In genomic region chr2:136125226-136125625, GRCh38 we compare ENCODE assay signal across 1 cellular context.
TF ChIP-seq lines count a peak whose summit lies in the region.

No MANE protein-coding gene starts in this region.

TF ChIP-seq in GM23338, 12 proteins besides CTCF, POLR2A, EP300 and RAD21 (continued from another document):
- TF ChIP-seq, protein P1, sequence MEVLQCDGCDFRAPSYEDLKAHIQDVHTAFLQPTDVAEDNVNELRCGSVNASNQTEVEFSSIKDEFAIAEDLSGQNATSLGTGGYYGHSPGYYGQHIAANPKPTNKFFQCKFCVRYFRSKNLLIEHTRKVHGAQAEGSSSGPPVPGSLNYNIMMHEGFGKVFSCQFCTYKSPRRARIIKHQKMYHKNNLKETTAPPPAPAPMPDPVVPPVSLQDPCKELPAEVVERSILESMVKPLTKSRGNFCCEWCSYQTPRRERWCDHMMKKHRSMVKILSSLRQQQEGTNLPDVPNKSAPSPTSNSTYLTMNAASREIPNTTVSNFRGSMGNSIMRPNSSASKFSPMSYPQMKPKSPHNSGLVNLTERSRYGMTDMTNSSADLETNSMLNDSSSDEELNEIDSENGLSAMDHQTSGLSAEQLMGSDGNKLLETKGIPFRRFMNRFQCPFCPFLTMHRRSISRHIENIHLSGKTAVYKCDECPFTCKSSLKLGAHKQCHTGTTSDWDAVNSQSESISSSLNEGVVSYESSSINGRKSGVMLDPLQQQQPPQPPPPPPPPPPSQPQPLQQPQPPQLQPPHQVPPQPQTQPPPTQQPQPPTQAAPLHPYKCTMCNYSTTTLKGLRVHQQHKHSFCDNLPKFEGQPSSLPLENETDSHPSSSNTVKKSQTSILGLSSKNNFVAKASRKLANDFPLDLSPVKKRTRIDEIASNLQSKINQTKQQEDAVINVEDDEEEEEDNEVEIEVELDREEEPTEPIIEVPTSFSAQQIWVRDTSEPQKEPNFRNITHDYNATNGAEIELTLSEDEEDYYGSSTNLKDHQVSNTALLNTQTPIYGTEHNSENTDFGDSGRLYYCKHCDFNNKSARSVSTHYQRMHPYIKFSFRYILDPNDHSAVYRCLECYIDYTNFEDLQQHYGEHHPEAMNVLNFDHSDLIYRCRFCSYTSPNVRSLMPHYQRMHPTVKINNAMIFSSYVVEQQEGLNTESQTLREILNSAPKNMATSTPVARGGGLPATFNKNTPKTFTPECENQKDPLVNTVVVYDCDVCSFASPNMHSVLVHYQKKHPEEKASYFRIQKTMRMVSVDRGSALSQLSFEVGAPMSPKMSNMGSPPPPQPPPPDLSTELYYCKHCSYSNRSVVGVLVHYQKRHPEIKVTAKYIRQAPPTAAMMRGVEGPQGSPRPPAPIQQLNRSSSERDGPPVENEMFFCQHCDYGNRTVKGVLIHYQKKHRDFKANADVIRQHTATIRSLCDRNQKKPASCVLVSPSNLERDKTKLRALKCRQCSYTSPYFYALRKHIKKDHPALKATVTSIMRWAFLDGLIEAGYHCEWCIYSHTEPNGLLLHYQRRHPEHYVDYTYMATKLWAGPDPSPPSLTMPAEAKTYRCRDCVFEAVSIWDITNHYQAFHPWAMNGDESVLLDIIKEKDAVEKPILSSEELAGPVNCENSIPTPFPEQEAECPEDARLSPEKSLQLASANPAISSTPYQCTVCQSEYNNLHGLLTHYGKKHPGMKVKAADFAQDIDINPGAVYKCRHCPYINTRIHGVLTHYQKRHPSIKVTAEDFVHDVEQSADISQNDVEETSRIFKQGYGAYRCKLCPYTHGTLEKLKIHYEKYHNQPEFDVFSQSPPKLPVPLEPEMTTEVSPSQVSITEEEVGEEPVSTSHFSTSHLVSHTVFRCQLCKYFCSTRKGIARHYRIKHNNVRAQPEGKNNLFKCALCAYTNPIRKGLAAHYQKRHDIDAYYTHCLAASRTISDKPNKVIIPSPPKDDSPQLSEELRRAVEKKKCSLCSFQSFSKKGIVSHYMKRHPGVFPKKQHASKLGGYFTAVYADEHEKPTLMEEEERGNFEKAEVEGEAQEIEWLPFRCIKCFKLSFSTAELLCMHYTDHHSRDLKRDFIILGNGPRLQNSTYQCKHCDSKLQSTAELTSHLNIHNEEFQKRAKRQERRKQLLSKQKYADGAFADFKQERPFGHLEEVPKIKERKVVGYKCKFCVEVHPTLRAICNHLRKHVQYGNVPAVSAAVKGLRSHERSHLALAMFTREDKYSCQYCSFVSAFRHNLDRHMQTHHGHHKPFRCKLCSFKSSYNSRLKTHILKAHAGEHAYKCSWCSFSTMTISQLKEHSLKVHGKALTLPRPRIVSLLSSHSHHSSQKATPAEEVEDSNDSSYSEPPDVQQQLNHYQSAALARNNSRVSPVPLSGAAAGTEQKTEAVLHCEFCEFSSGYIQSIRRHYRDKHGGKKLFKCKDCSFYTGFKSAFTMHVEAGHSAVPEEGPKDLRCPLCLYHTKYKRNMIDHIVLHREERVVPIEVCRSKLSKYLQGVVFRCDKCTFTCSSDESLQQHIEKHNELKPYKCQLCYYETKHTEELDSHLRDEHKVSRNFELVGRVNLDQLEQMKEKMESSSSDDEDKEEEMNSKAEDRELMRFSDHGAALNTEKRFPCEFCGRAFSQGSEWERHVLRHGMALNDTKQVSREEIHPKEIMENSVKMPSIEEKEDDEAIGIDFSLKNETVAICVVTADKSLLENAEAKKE (CRISPR knock-in tag; IDR thresholded peaks at IDR 0.05): no peak
